ENCODE assay signal across 8 cellular contexts in genomic region chr1:207579436-207579799, GRCh38.
DNase-seq lines count a peak whose midpoint lies in the region; ATAC-seq and TF ChIP-seq lines count a peak whose summit lies in the region.

No MANE protein-coding gene starts in this region.

- no peaks in the 10 kb centered on the region; the same call in 1 of the 2 replicates for H3K27me3 ChIP-seq in Caco-2 (replicated peaks; ENCODE audit: control insufficient read depth, insufficient read depth, low read length)
- peaks cover 17% of the 10 kb centered on the region for H3K27me3 ChIP-seq in adipocyte (replicated peaks; ENCODE audit: control insufficient read depth, insufficient read depth, low read length)

- no peaks in the 10 kb centered on the region for H3K4me1 Mint-ChIP-seq in Caco-2 (ENCODE audit: low read depth, unreplicated experiment)

- peaks cover 12% of the 10 kb centered on the region for H3K27me3 Mint-ChIP-seq in Caco-2 (ENCODE audit: insufficient read depth, unreplicated experiment)

- H3K36me3 ChIP-seq in Caco-2 (ENCODE audit: control insufficient read depth, insufficient read depth, low read length) (no peaks in the 10 kb centered on the region), adipocyte (ENCODE audit: control insufficient read depth, insufficient read depth, low read length, severe bottlenecking) (no peaks in the 10 kb centered on the region)

- intact Hi-C loops in Caco-2 (cut with micrococcal nuclease; ENCODE audit: unreplicated experiment): loop anchor here (1.0 kb wide), 1 partner anchor 120 kb away; no protein-coding TSS in a partner anchor

- ATAC-seq in GM18909 (IDR thresholded peaks at IDR 0.05; ENCODE audit: poor library complexity, unreplicated experiment) (peak; percentile 60), HG03280 (IDR thresholded peaks at IDR 0.05; ENCODE audit: unreplicated experiment) (peak; percentile 91)

- DNase-seq in Caco-2 (peak; percentile 64 to 71), NCI-H748 treated with DMSO at 0.1 percent for 48 hours (lab: John Stamatoyannopoulos, UW) (peak; percentile 18), adipocyte (ENCODE audit: low read depth) (peak; percentile 74), iPS DF 4.7 (ENCODE audit: extremely low read depth, low spot score) (peak; percentile 87), smooth muscle cell of the brain vasculature (ENCODE audit: low read depth, low spot score) (peak; percentile 2), NCI-H2171 treated with DMSO at 0.1 percent for 48 hours (lab: John Stamatoyannopoulos, UW) (no peak)

- POLR2A ChIA-PET in Caco-2 (lab: Charles Lee): no interaction called here

- BruUV-seq in Caco-2 (replicated peaks; lab: Mats Ljungman, UMichigan): no TSS peak

- CTCF ChIA-PET in Caco-2 (lab: Charles Lee): interaction anchor here (0.6 to 1.2 kb wide), 5 partner anchors 26 to 218 kb away, joined by 3 to 14 read pairs (median 9); no protein-coding TSS in a partner anchor

- no peak overlapping the region for H3K27ac Mint-ChIP-seq in Caco-2 (ENCODE audit: unreplicated experiment)

- H3K9me3 Mint-ChIP-seq in Caco-2 (ENCODE audit: unreplicated experiment): no peaks in the 10 kb centered on the region

- H3K4me3 ChIP-seq in Caco-2 (ENCODE audit: low read depth, low read length): no peak overlapping the region
- H3K4me3 ChIP-seq in adipocyte (ENCODE audit: low read length): no peak overlapping the region

- H3K4me3 Mint-ChIP-seq in Caco-2 (ENCODE audit: unreplicated experiment): no peak overlapping the region

- peak; percentile 67 to 73 for TF ChIP-seq CTCF in Caco-2 (IDR thresholded peaks at IDR 0.05; ENCODE audit: insufficient read depth in 1 of 2, low read depth in 1 of 2, low read length in 1 of 2, severe bottlenecking in 1 of 2, unreplicated experiment in 1 of 2)

- H3K36me3 Mint-ChIP-seq in Caco-2 (ENCODE audit: insufficient read depth, unreplicated experiment): no peaks in the 10 kb centered on the region

- no peaks in the 10 kb centered on the region for H3K9me3 ChIP-seq in Caco-2
- H3K9me3 ChIP-seq in adipocyte (ENCODE audit: control insufficient read depth, low read length): no peaks in the 10 kb centered on the region

- no peak overlapping the region for H3K9ac ChIP-seq in adipocyte (ENCODE audit: low read length)

- H3K4me1 ChIP-seq in Caco-2 (no peaks in the 10 kb centered on the region), adipocyte (ENCODE audit: control insufficient read depth, insufficient read depth, low read length) (no peaks in the 10 kb centered on the region)
